ENCODE assay signal across 8 cellular contexts in the genomic region with DNA sequence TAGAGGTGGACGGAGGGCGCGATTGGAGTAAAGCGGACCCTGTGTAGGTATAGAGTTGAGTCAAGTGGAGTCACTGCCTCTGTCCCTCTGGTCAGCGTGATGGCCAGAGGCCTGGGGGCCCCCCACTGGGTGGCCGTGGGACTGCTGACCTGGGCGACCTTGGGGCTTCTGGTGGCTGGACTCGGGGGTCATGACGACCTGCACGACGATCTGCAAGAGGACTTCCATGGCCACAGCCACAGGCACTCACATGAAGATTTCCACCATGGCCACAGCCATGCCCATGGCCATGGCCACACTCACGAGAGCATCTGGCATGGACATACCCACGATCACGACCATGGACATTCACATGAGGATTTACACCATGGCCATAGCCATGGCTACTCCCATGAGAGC. TPM values are rescaled to one million over a fixed set of nuclear protein-coding genes. Genes with fewer than 3 reads are reported as not detected.
DNase-seq lines count a peak whose midpoint lies in the region; ATAC-seq, FAIRE-seq and TF ChIP-seq lines count a peak whose summit lies in the region.

No MANE protein-coding gene starts in this region.

- ATAC-seq in HG03469 (IDR thresholded peaks at IDR 0.05; ENCODE audit: unreplicated experiment) (peak; percentile 1), GM18873 (IDR thresholded peaks at IDR 0.05; ENCODE audit: low FRiP score, unreplicated experiment) (no peak)

- TF ChIP-seq POLR2A in H54 (IDR thresholded peaks at IDR 0.05; ENCODE audit: low read depth, low read length), result no peak

- peak overlapping the region; percentile 30 for H4K5ac ChIP-seq in mesendoderm (ENCODE audit: low read length)

- H2BK5ac ChIP-seq in mesendoderm (ENCODE audit: low read length), result peak overlapping the region; percentile 88

- no peak overlapping the region for H4K8ac ChIP-seq in mesendoderm (ENCODE audit: low read depth, low read length)

- peak overlapping the region; percentile 24 for H3K18ac ChIP-seq in mesendoderm (ENCODE audit: low read length)

- H2BK120ac ChIP-seq in mesendoderm (ENCODE audit: low read depth, low read length), result no peak overlapping the region

- WGBS in mesendoderm (ENCODE audit: extremely low coverage, insufficient coverage, low lambda C conversion rate), result no CpG with 5 or more reads among the region's 14 CpGs

- no peak overlapping the region for H3K4ac ChIP-seq in mesendoderm (ENCODE audit: low read depth, low read length)

- peak overlapping the region; percentile 99 for H3K56ac ChIP-seq in mesendoderm (ENCODE audit: low read length)

- DNase-seq in bronchial epithelial cell (ENCODE audit: low read depth) (no peak), mesendoderm (no peak), H54 (ENCODE audit: insufficient read length, low spot score) (no peak), KG1 (lab: John Stamatoyannopoulos, UW) (no peak), NCI-H526 treated with DMSO at 0.1 percent for 48 hours (lab: John Stamatoyannopoulos, UW) (no peak)

- peak overlapping the region; percentile 96 for H3K27ac ChIP-seq in 22Rv1
- peak overlapping the region; percentile 48 for H3K27ac ChIP-seq in mesendoderm (ENCODE audit: low read depth, low read length)

- peaks cover 20% of the 10 kb centered on the region for H3K79me1 ChIP-seq in mesendoderm (ENCODE audit: low read length)

- peak overlapping the region; percentile 100 for H2AK5ac ChIP-seq in mesendoderm (ENCODE audit: low read length)

- H2BK15ac ChIP-seq in mesendoderm (replicated peaks; ENCODE audit: low read depth), result no peak overlapping the region

- H3K27me3 ChIP-seq in bronchial epithelial cell (ENCODE audit: control insufficient read depth, insufficient read depth, low read length) (no peaks in the 10 kb centered on the region), mesendoderm (ENCODE audit: insufficient read depth, low read length, poor library complexity) (no peaks in the 10 kb centered on the region)

- FAIRE-seq in bronchial epithelial cell (lab: Jason Lieb, UNC), result no peak
- no peak for FAIRE-seq in H54 (lab: Jason Lieb, UNC)

- peaks cover 19% of the 10 kb centered on the region for H3K36me3 ChIP-seq in bronchial epithelial cell (ENCODE audit: control insufficient read depth, insufficient read depth, low read length)
- H3K36me3 ChIP-seq in mesendoderm (ENCODE audit: control insufficient read depth, insufficient read depth, low read length), result peaks cover 12% of the 10 kb centered on the region

- peaks cover 21% of the 10 kb centered on the region for H3K79me2 ChIP-seq in mesendoderm (ENCODE audit: control insufficient read depth, insufficient read depth, low read length)

- peak overlapping the region; percentile 81 for H3K23ac ChIP-seq in mesendoderm (ENCODE audit: low read length)

- TF ChIP-seq CTCF in 22Rv1 (IDR thresholded peaks at IDR 0.05), result no peak
- no peak for TF ChIP-seq CTCF in bronchial epithelial cell (IDR thresholded peaks at IDR 0.05; ENCODE audit: insufficient read depth, low read length, severe bottlenecking)

- H3K4me1 ChIP-seq in mesendoderm (ENCODE audit: control insufficient read depth, low read depth, low read length), result peaks cover 12% of the 10 kb centered on the region

- H3K9ac ChIP-seq in mesendoderm (ENCODE audit: low read length), result peak overlapping the region; percentile 99

- peak overlapping the region; percentile 99 for H3K4me2 ChIP-seq in mesendoderm (ENCODE audit: low read length)

- H3K4me3 ChIP-seq in bronchial epithelial cell (ENCODE audit: low read depth, low read length) (peak overlapping the region; percentile 85), mesendoderm (ENCODE audit: low read length) (peak overlapping the region; percentile 99)

RNA-seq across cellular contexts. Expression of gene SLC39A7, which starts 0.5 kb away (rescaled TPM):
- total RNA-seq in bronchial epithelial cell, result 90.4 and 94.0 TPM in 2 replicates
- polyA plus RNA-seq in mesendoderm (2013, experiment 1 of 2), result 44.7 TPM
- 43.5 TPM for polyA plus RNA-seq in mesendoderm (2013, experiment 2 of 2)

RNA-seq across cellular contexts. Expression of gene RXRB, which starts 0.7 kb away (rescaled TPM):
- total RNA-seq in bronchial epithelial cell, result 13.2 and 15.3 TPM in 2 replicates
- 7.3 TPM for polyA plus RNA-seq in mesendoderm (2013, experiment 1 of 2)
- polyA plus RNA-seq in mesendoderm (2013, experiment 2 of 2), result 6.7 TPM

RNA-seq across cellular contexts. Expression of gene HSD17B8, which starts 3.3 kb away (rescaled TPM):
- 59.8 and 76.4 TPM in 2 replicates for total RNA-seq in bronchial epithelial cell
- polyA plus RNA-seq in mesendoderm (2013, experiment 1 of 2), result 2.1 TPM
- polyA plus RNA-seq in mesendoderm (2013, experiment 2 of 2), result 2.1 TPM

RNA-seq across cellular contexts. Expression of gene RING1, which starts 7.2 kb away (rescaled TPM):
- total RNA-seq in bronchial epithelial cell, result 43.4 and 50.7 TPM in 2 replicates
- 25.9 TPM for polyA plus RNA-seq in mesendoderm (2013, experiment 1 of 2)
- polyA plus RNA-seq in mesendoderm (2013, experiment 2 of 2), result 25.7 TPM

RNA-seq across cellular contexts. Expression of gene COL11A2, which starts 8.9 kb away (rescaled TPM):
- total RNA-seq in bronchial epithelial cell, result under 0.01 TPM in 2 replicates
- 0.52 TPM for polyA plus RNA-seq in mesendoderm (2013, experiment 1 of 2)
- polyA plus RNA-seq in mesendoderm (2013, experiment 2 of 2), result 0.57 TPM
